In genomic region chr12:102741196-102741595, GRCh38 we compare ENCODE assay signal across 7 cellular contexts.
"Had no signal": no experiment of that assay in that cellular context is flagged by ENCODE, and none has a peak within 500 bp of the region (broad histone marks: within the 10 kb centered on the region; RNA-seq: fewer than 3 reads in every experiment).

No MANE protein-coding gene starts in this region.

- H3K4me3 ChIP-seq: GM23338, K562 had no signal

- FAIRE-seq: H1, K562 had no signal

- ATAC-seq: GM23338 had no signal

- DNase-seq: H9, HCEC 1CT, KG1 had no signal

- H3K27ac ChIP-seq: HL-60 had no signal
